Comparison of ENCODE assay signal across 18 cellular contexts in genomic region chr1:230011333-230012092, GRCh38. TPM values are rescaled to one million over a fixed set of nuclear protein-coding genes. Genes with fewer than 3 reads are reported as not detected.
DNase-seq lines count a peak whose midpoint lies in the region; ATAC-seq and TF ChIP-seq lines count a peak whose summit lies in the region.
"Had no signal": no experiment of that assay in that cellular context is flagged by ENCODE, and none has a peak within 500 bp of the region (broad histone marks: within the 10 kb centered on the region; RNA-seq: fewer than 3 reads in every experiment).

No MANE protein-coding gene starts in this region.

- CTCF ChIA-PET in GM10248 (lab: Yijun Ruan, JAX): interaction anchor here (2.1 kb wide), 1 partner anchor 14 kb away, joined by 4 read pairs; no protein-coding TSS in a partner anchor

- no peak for TF ChIP-seq CTCF in GM12865 (IDR thresholded peaks at IDR 0.05; ENCODE audit: insufficient read depth, low read depth, low read length, missing control alignments)
- no peak for TF ChIP-seq CTCF in GM10248 (IDR thresholded peaks at IDR 0.05; ENCODE audit: control extremely low read depth, extremely low read depth, low read depth, missing control alignments)

- H3K27me3 ChIP-seq in adipocyte (replicated peaks; ENCODE audit: control insufficient read depth, insufficient read depth, low read length): peaks cover 6% of the 10 kb centered on the region
- H3K27me3 ChIP-seq: tibial artery had no signal

- POLR2A ChIA-PET in GM10248 (lab: Yijun Ruan, JAX): no interaction called here

- H3K9me3 ChIP-seq in adipocyte (ENCODE audit: control insufficient read depth, low read length): no peaks in the 10 kb centered on the region
- H3K9me3 ChIP-seq: tibial artery had no signal

- DNase-seq in GM12865 (ENCODE audit: low read depth): peak; percentile 9
- peak; percentile 23 for DNase-seq in MV-4-11 (lab: John Stamatoyannopoulos, UW)
- DNase-seq in adipocyte (ENCODE audit: low read depth): no peak
- DNase-seq in renal cortical epithelial cell (ENCODE audit: low read depth): peak; percentile 47
- no peak for DNase-seq in DMS153 (lab: John Stamatoyannopoulos, UW)
- no peak for DNase-seq in GM10248 (ENCODE audit: extremely low spot score)
- DNase-seq: activated CD4-positive, alpha-beta memory T cell treated with anti-CD3 and anti-CD28 coated beads, Interleukin-2, amount 10 ng/mL, durations not matched to agents 7 days and 5 days; activated CD4-positive, CD25-positive, alpha-beta regulatory T cell; activated naive CD4-positive, alpha-beta T cell treated with Interleukin-2 at 50 U/mL for 16 hours; activated T-cell treated with anti-CD3 and anti-CD28 coated beads for 4 hours; COR-L47; foreskin melanocyte; H9; nephron progenitor cell; tibial artery had no signal

- H3K36me3 ChIP-seq in adipocyte (ENCODE audit: control insufficient read depth, insufficient read depth, low read length, severe bottlenecking): no peaks in the 10 kb centered on the region
- H3K36me3 ChIP-seq: tibial artery had no signal

- no peak for ATAC-seq in SK-N-SH treated with all-trans-retinoic acid at 6 μM for 48 hours
- ATAC-seq: Panc1 had no signal

- H3K9ac ChIP-seq in adipocyte (ENCODE audit: low read length): no peak overlapping the region
- H3K9ac ChIP-seq: parathyroid adenoma had no signal

- no peak overlapping the region for H3K4me3 ChIP-seq in GM12865 (ENCODE audit: low read depth, low read length)
- H3K4me3 ChIP-seq in adipocyte (ENCODE audit: low read length): peak overlapping the region; percentile 20
- H3K4me3 ChIP-seq: tibial artery had no signal

- peaks cover 28% of the 10 kb centered on the region for H3K4me1 ChIP-seq in adipocyte (ENCODE audit: control insufficient read depth, insufficient read depth, low read length)
- H3K4me1 ChIP-seq: parathyroid adenoma, tibial artery had no signal

TF ChIP-seq in SK-N-SH treated with all-trans-retinoic acid at 6 μM for 48 hours, 23 proteins besides CTCF, POLR2A, EP300 and RAD21:
- TF ChIP-seq PATZ1 (CRISPR knock-in tag; IDR thresholded peaks at IDR 0.05; ENCODE audit: borderline replicate concordance) (no peak), ZC3H10 (CRISPR knock-in tag; IDR thresholded peaks at IDR 0.05) (no peak), TOX (CRISPR knock-in tag; IDR thresholded peaks at IDR 0.05; ENCODE audit: borderline replicate concordance) (no peak)

RNA-seq across cellular contexts. Expression of gene GALNT2, which starts 55.5 kb away (rescaled TPM):
- 60.1 and 119 TPM in 2 replicates for total RNA-seq in renal cortical epithelial cell

Comparison
In these comparisons a context has a peak if more than half of its experiments do, and no peak if none do; other contexts are left out.
1. DNase-seq: peak in GM12865 (single experiment), MV-4-11 (single experiment) and renal cortical epithelial cell (single experiment); none in adipocyte (single experiment), DMS153 (single experiment) and GM10248 (single experiment).